In genomic region chr19:3413796-3414327, GRCh38 we compare ENCODE assay signal across 1 cellular context.
TF ChIP-seq lines count a peak whose summit lies in the region.

No MANE protein-coding gene starts in this region.

TF ChIP-seq in HepG2, 621 proteins besides CTCF, POLR2A, EP300 and RAD21 (continued from another document and continues in another):
- TF ChIP-seq NFAT5 (CRISPR knock-in tag; IDR thresholded peaks at IDR 0.05) = no peak
- no peak for TF ChIP-seq ZNF552 (CRISPR knock-in tag; IDR thresholded peaks at IDR 0.05; ENCODE audit: borderline replicate concordance)
- no peak for TF ChIP-seq KDM5A (IDR thresholded peaks at IDR 0.05; ENCODE audit: borderline replicate concordance, low read length)
- no peak for TF ChIP-seq ATF6 (CRISPR knock-in tag; conservative IDR thresholded peaks at IDR 0.05)
- TF ChIP-seq KLF12 (CRISPR knock-in tag; IDR thresholded peaks at IDR 0.05; ENCODE audit: borderline replicate concordance) = no peak
- TF ChIP-seq CENPX (CRISPR knock-in tag; IDR thresholded peaks at IDR 0.05) = no peak
- no peak for TF ChIP-seq ZNF17 (CRISPR knock-in tag; IDR thresholded peaks at IDR 0.05)
- no peak for TF ChIP-seq ZNF558 (CRISPR knock-in tag; IDR thresholded peaks at IDR 0.05; ENCODE audit: borderline replicate concordance)
- TF ChIP-seq KAT2B (IDR thresholded peaks at IDR 0.05; ENCODE audit: borderline replicate concordance, low read depth, low read length) = no peak
- TF ChIP-seq ZNF333 (CRISPR knock-in tag; IDR thresholded peaks at IDR 0.05; ENCODE audit: borderline replicate concordance) = no peak
- peak; percentile 82; the same call in 1 of the 2 replicates for TF ChIP-seq CBX5 (CRISPR knock-in tag; IDR thresholded peaks at IDR 0.05; ENCODE audit: borderline replicate concordance)
- TF ChIP-seq ZNF781 (CRISPR knock-in tag; IDR thresholded peaks at IDR 0.05; ENCODE audit: borderline replicate concordance, not compliant biosample characterization) = no peak
- no peak for TF ChIP-seq CBFB (CRISPR knock-in tag; IDR thresholded peaks at IDR 0.05)
- TF ChIP-seq RXRA (CRISPR knock-in tag; IDR thresholded peaks at IDR 0.05) = peak; percentile 98
- peak; percentile 97 for TF ChIP-seq ZNF280D (CRISPR knock-in tag; IDR thresholded peaks at IDR 0.05)
- no peak for TF ChIP-seq HNRNPUL1 (IDR thresholded peaks at IDR 0.05; ENCODE audit: low read depth, low read length)
- peak; percentile 85 for TF ChIP-seq MED8 (CRISPR knock-in tag; IDR thresholded peaks at IDR 0.05; ENCODE audit: insufficient replicate concordance)
- no peak for TF ChIP-seq FOXM1 (CRISPR knock-in tag; IDR thresholded peaks at IDR 0.05)
- peak; percentile 37; the same call in 1 of the 2 replicates for TF ChIP-seq KDM2A (CRISPR knock-in tag; IDR thresholded peaks at IDR 0.05; ENCODE audit: borderline replicate concordance, low read depth)
- no peak for TF ChIP-seq ZFP36L1 (CRISPR knock-in tag; IDR thresholded peaks at IDR 0.05)
- TF ChIP-seq ZSCAN12 (CRISPR knock-in tag; IDR thresholded peaks at IDR 0.05) = no peak
- no peak for TF ChIP-seq ZNF234 (CRISPR knock-in tag; conservative IDR thresholded peaks at IDR 0.05)
- TF ChIP-seq CERS6 (CRISPR knock-in tag; IDR thresholded peaks at IDR 0.05) = no peak
- no peak for TF ChIP-seq U2AF2 (IDR thresholded peaks at IDR 0.05; ENCODE audit: low read depth, low read length)
- TF ChIP-seq ZNF672 (CRISPR knock-in tag; IDR thresholded peaks at IDR 0.05) = no peak
- no peak for TF ChIP-seq ZNF232 (CRISPR knock-in tag; IDR thresholded peaks at IDR 0.05; ENCODE audit: borderline replicate concordance)
- TF ChIP-seq ZNF513 (CRISPR knock-in tag; conservative IDR thresholded peaks at IDR 0.05) = no peak
- TF ChIP-seq ZC3H13 (CRISPR knock-in tag; IDR thresholded peaks at IDR 0.05) = no peak
- TF ChIP-seq ZNF740 (CRISPR knock-in tag; IDR thresholded peaks at IDR 0.05) = peak; percentile 53; the same call in 1 of the 2 replicates
- no peak for TF ChIP-seq THYN1 (CRISPR knock-in tag; IDR thresholded peaks at IDR 0.05; ENCODE audit: borderline replicate concordance, low read depth)
- TF ChIP-seq HMG20A (CRISPR knock-in tag; IDR thresholded peaks at IDR 0.05; ENCODE audit: borderline replicate concordance) = peak; percentile 50; the same call in 1 of the 2 replicates
- peak; percentile 83 for TF ChIP-seq ZBTB38 (CRISPR knock-in tag; IDR thresholded peaks at IDR 0.05)
- no peak for TF ChIP-seq RARG (CRISPR knock-in tag; IDR thresholded peaks at IDR 0.05; ENCODE audit: low read depth)
- TF ChIP-seq PATZ1 (CRISPR knock-in tag; IDR thresholded peaks at IDR 0.05) = peak; percentile 73
- peak; percentile 70 for TF ChIP-seq HOMEZ (CRISPR knock-in tag; IDR thresholded peaks at IDR 0.05; ENCODE audit: low read depth)
- peak; percentile 85 for TF ChIP-seq ELF3 (CRISPR knock-in tag; IDR thresholded peaks at IDR 0.05)
- TF ChIP-seq ETV5 (CRISPR knock-in tag; IDR thresholded peaks at IDR 0.05; ENCODE audit: borderline replicate concordance) = peak; percentile 99
- no peak for TF ChIP-seq YEATS4 (CRISPR knock-in tag; IDR thresholded peaks at IDR 0.05; ENCODE audit: borderline replicate concordance)
- TF ChIP-seq ZNF24 (IDR thresholded peaks at IDR 0.05) = peak; percentile 73; the same call in 1 of the 2 replicates
- TF ChIP-seq ZNF772 (CRISPR knock-in tag; IDR thresholded peaks at IDR 0.05) = 0 out of 2 replicates have a peak, but pooled peaks have one; percentile 65
- TF ChIP-seq KDM1A (CRISPR knock-in tag; IDR thresholded peaks at IDR 0.05) = peak; percentile 94
- no peak for TF ChIP-seq NRL (CRISPR knock-in tag; IDR thresholded peaks at IDR 0.05; ENCODE audit: borderline replicate concordance)
- TF ChIP-seq SKIL (CRISPR knock-in tag; IDR thresholded peaks at IDR 0.05; ENCODE audit: borderline replicate concordance) = peak; percentile 100
- TF ChIP-seq SMAD3 (CRISPR knock-in tag; IDR thresholded peaks at IDR 0.05) = no peak; the same call in 1 of the 2 replicates
